In genomic region chr20:40763646-40764295, GRCh38 we compare ENCODE assay signal across 16 cellular contexts.
A peak's percentile ranks its signal among the peaks of the same experiment; 100 is the strongest.
DNase-seq lines count a peak whose midpoint lies in the region; ATAC-seq and TF ChIP-seq lines count a peak whose summit lies in the region.
"Had no signal": no experiment of that assay in that cellular context is flagged by ENCODE, and none has a peak within 500 bp of the region (broad histone marks: within the 10 kb centered on the region; RNA-seq: fewer than 3 reads in every experiment).

No MANE protein-coding gene starts in this region.

- H2AFZ ChIP-seq in fibroblast of lung (ENCODE audit: low read length), result no peak overlapping the region

- TF ChIP-seq CTCF in fibroblast of lung (conservative IDR thresholded peaks at IDR 0.05 in 1 of 2, IDR thresholded peaks at IDR 0.05 in 1 of 2; ENCODE audit: low read depth in 1 of 2, low read length in 2 of 2) (no peak), chondrocyte (IDR thresholded peaks at IDR 0.05) (no peak)

- no peaks in the 10 kb centered on the region for H3K9me3 Mint-ChIP-seq in T-helper 2 cell treated with Interferon-gamma antibody and Interleukin-4, amounts not matched to agents 5 μg/mL and 100 μg/mL, for 36 hours
- peaks cover 3% of the 10 kb centered on the region for H3K9me3 Mint-ChIP-seq in chondrocyte (ENCODE audit: low read depth)
- H3K9me3 Mint-ChIP-seq: stimulated activated naive CD8-positive, alpha-beta T cell treated with anti-CD3 and anti-CD28 coated beads, Interleukin-15, amount 100 ng/mL, for 72 hours had no signal

- H3K36me3 Mint-ChIP-seq in T-helper 2 cell treated with Interferon-gamma antibody and Interleukin-4, amounts not matched to agents 5 μg/mL and 100 μg/mL, for 36 hours (ENCODE audit: low read depth), result no peaks in the 10 kb centered on the region
- no peaks in the 10 kb centered on the region for H3K36me3 Mint-ChIP-seq in chondrocyte (ENCODE audit: low read depth)
- H3K36me3 Mint-ChIP-seq: naive thymus-derived CD8-positive, alpha-beta T cell had no signal

- no peaks in the 10 kb centered on the region for H3K36me3 ChIP-seq in fibroblast of lung (ENCODE audit: control insufficient read depth, insufficient read depth, low read length)

- H3K4me3 ChIP-seq in fibroblast of lung (replicated peaks in 1 of 4; ENCODE audit: control extremely low read depth in 1 of 4, insufficient read depth in 1 of 4, low read depth in 3 of 4, low read length in 4 of 4), result no peak overlapping the region

- no peak overlapping the region for H3K4me2 ChIP-seq in fibroblast of lung (ENCODE audit: extremely low read depth, insufficient read depth, low read length)

- no peaks in the 10 kb centered on the region for H3K27me3 ChIP-seq in fibroblast of lung (ENCODE audit: control insufficient read depth, insufficient read depth, low read length)

- no peak overlapping the region for H3K9ac ChIP-seq in fibroblast of lung (ENCODE audit: insufficient read depth, low read length)

- no peaks in the 10 kb centered on the region for H3K9me3 ChIP-seq in fibroblast of lung (ENCODE audit: control insufficient read depth, insufficient read depth, low read depth, low read length)

- H3K27ac Mint-ChIP-seq in T-helper 2 cell treated with Interferon-gamma antibody and Interleukin-4, amounts not matched to agents 5 μg/mL and 100 μg/mL, for 36 hours, result no peak overlapping the region
- no peak overlapping the region for H3K27ac Mint-ChIP-seq in chondrocyte (ENCODE audit: unreplicated experiment)
- H3K27ac Mint-ChIP-seq: naive thymus-derived CD8-positive, alpha-beta T cell; stimulated activated naive CD8-positive, alpha-beta T cell treated with anti-CD3 and anti-CD28 coated beads, Interleukin-15, amount 100 ng/mL, for 72 hours had no signal

- H3K27me3 Mint-ChIP-seq in T-helper 2 cell treated with Interferon-gamma antibody and Interleukin-4, amounts not matched to agents 5 μg/mL and 100 μg/mL, for 36 hours (ENCODE audit: low read depth), result peaks cover 2% of the 10 kb centered on the region
- peaks cover 18% of the 10 kb centered on the region for H3K27me3 Mint-ChIP-seq in chondrocyte (ENCODE audit: low read depth)

- H3K4me1 ChIP-seq in fibroblast of lung (ENCODE audit: control insufficient read depth, extremely low read depth, insufficient read depth, low read length), result no peaks in the 10 kb centered on the region

- no peak overlapping the region for H3K27ac ChIP-seq in fibroblast of lung (ENCODE audit: insufficient read depth, low read length)

- H3K4me1 Mint-ChIP-seq in T-helper 2 cell treated with Interferon-gamma antibody and Interleukin-4, amounts not matched to agents 5 μg/mL and 100 μg/mL, for 36 hours (ENCODE audit: low read depth), result no peaks in the 10 kb centered on the region
- H3K4me1 Mint-ChIP-seq in chondrocyte (ENCODE audit: low read depth), result no peaks in the 10 kb centered on the region
- H3K4me1 Mint-ChIP-seq: stimulated activated naive CD8-positive, alpha-beta T cell treated with anti-CD3 and anti-CD28 coated beads, Interleukin-15, amount 100 ng/mL, for 72 hours had no signal

- H3K79me2 ChIP-seq in fibroblast of lung (ENCODE audit: control insufficient read depth, insufficient read depth, low read length), result no peaks in the 10 kb centered on the region

- ATAC-seq in HG02763 (IDR thresholded peaks at IDR 0.05; ENCODE audit: unreplicated experiment), result no peak
- ATAC-seq: naive thymus-derived CD8-positive, alpha-beta T cell; stimulated activated naive CD8-positive, alpha-beta T cell treated with anti-CD3 and anti-CD28 coated beads, Interleukin-15, amount 100 ng/mL, for 72 hours had no signal

- H3K4me3 Mint-ChIP-seq in T-helper 2 cell treated with Interferon-gamma antibody and Interleukin-4, amounts not matched to agents 5 μg/mL and 100 μg/mL, for 36 hours, result no peak overlapping the region
- no peak overlapping the region for H3K4me3 Mint-ChIP-seq in chondrocyte (ENCODE audit: unreplicated experiment)
- H3K4me3 Mint-ChIP-seq: naive thymus-derived CD8-positive, alpha-beta T cell; stimulated activated naive CD8-positive, alpha-beta T cell treated with anti-CD3 and anti-CD28 coated beads, Interleukin-15, amount 100 ng/mL, for 72 hours had no signal

- H4K20me1 ChIP-seq in fibroblast of lung (ENCODE audit: control insufficient read depth, extremely low read depth, insufficient read depth, low read length), result no peaks in the 10 kb centered on the region

- peak; percentile 82 for DNase-seq in Ammon's horn (ENCODE audit: low spot score)
- peak in 47 of 56 donors; percentile 7 to 82 (median 50) for DNase-seq in amygdala (lab: John Stamatoyannopoulos, UW)
- DNase-seq in fibroblast of lung (ENCODE audit: low read depth in 2 of 2), result peak; percentile 16 to 54
- DNase-seq in nucleus accumbens (lab: John Stamatoyannopoulos, UW), result peak in 49 of 56 donors; percentile 1 to 86 (median 43)
- DNase-seq in T-helper 2 cell treated with Interferon-gamma antibody and Interleukin-4, amounts not matched to agents 5 μg/mL and 100 μg/mL, for 36 hours (ENCODE audit: low spot score), result no peak
- DNase-seq in HuH-7 (ENCODE audit: low spot score), result no peak
- no peak for DNase-seq in chondrocyte (ENCODE audit: low spot score)
- DNase-seq: Calu3; H7; Karpas-422; naive thymus-derived CD8-positive, alpha-beta T cell; NCI-H1105 treated with DMSO at 0.1 percent for 48 hours; stimulated activated CD4-positive, alpha-beta T cell treated with anti-CD3 and anti-CD28 coated beads, Interleukin-15, amount 100 ng/mL, for 24 hours; stimulated activated naive CD8-positive, alpha-beta T cell treated with anti-CD3 and anti-CD28 coated beads, Interleukin-15, amount 100 ng/mL, for 72 hours; T-helper 1 cell had no signal

Comparison
In these comparisons a context has a peak if more than half of its experiments do, and no peak if none do; other contexts are left out.
1. DNase-seq: peak in Ammon's horn (single experiment), amygdala (47 of 56), fibroblast of lung (2 of 2) and nucleus accumbens (49 of 56); none in T-helper 2 cell treated with Interferon-gamma antibody and Interleukin-4, amounts not matched to agents 5 μg/mL and 100 μg/mL, for 36 hours (single experiment), HuH-7 (single experiment) and chondrocyte (single experiment).